8 cellular contexts compared by ENCODE assay signal in genomic region chr19:7069042-7069903, GRCh38. TPM values are rescaled to one million over a fixed set of nuclear protein-coding genes. Genes with fewer than 3 reads are reported as not detected.
DNase-seq lines count a peak whose midpoint lies in the region; ATAC-seq and TF ChIP-seq lines count a peak whose summit lies in the region.

ZNF557 (plus strand) TSS chr19:7069703; CDS start chr19:7075075, 5,372 bp downstream.

- H3K36me3 Mint-ChIP-seq in T-helper 1 cell treated with Interleukin-12 subunit alpha and Interleukin-12 subunit beta and Interleukin-4 antibody, amounts not matched to agents 30 μg/mL and 1 μg/mL, for 36 hours (ENCODE audit: low read depth) = peaks cover 23% of the 10 kb centered on the region

- H3K4me1 ChIP-seq in prostate gland (replicated peaks) = no peaks in the 10 kb centered on the region
- no peaks in the 10 kb centered on the region for H3K4me1 ChIP-seq in urinary bladder (ENCODE audit: insufficient read depth)

- ATAC-seq in GM18498 (IDR thresholded peaks at IDR 0.05; ENCODE audit: unreplicated experiment) (peak; percentile 96), HG02885 (IDR thresholded peaks at IDR 0.05; ENCODE audit: poor library complexity, unreplicated experiment) (peak; percentile 94), left ventricle myocardium superior (peak; percentile 100)

- no peaks in the 10 kb centered on the region for H3K9me3 ChIP-seq in prostate gland

- peak within 1 kb of the TSS; percentile 96 for H3K4me3 Mint-ChIP-seq in T-helper 1 cell treated with Interleukin-12 subunit alpha and Interleukin-12 subunit beta and Interleukin-4 antibody, amounts not matched to agents 30 μg/mL and 1 μg/mL, for 36 hours

- H3K4me1 Mint-ChIP-seq in T-helper 1 cell treated with Interleukin-12 subunit alpha and Interleukin-12 subunit beta and Interleukin-4 antibody, amounts not matched to agents 30 μg/mL and 1 μg/mL, for 36 hours (ENCODE audit: low read depth) = peaks cover 13% of the 10 kb centered on the region

- TF ChIP-seq CTCF in prostate gland (IDR thresholded peaks at IDR 0.05) = peak in 1 of 4 experiments; percentile 2

- H3K27me3 Mint-ChIP-seq in T-helper 1 cell treated with Interleukin-12 subunit alpha and Interleukin-12 subunit beta and Interleukin-4 antibody, amounts not matched to agents 30 μg/mL and 1 μg/mL, for 36 hours (ENCODE audit: low read depth) = no peaks in the 10 kb centered on the region

- peak within 1 kb of the TSS; percentile 94 for H3K27ac Mint-ChIP-seq in T-helper 1 cell treated with Interleukin-12 subunit alpha and Interleukin-12 subunit beta and Interleukin-4 antibody, amounts not matched to agents 30 μg/mL and 1 μg/mL, for 36 hours

- peaks cover 3 to 20% of the 10 kb centered on the region in 2 donors for H3K36me3 ChIP-seq in prostate gland
- peaks cover 12% of the 10 kb centered on the region for H3K36me3 ChIP-seq in urinary bladder (ENCODE audit: insufficient read depth)

- H3K27ac ChIP-seq in prostate gland (peak within 1 kb of the TSS; percentile 79 to 85), urinary bladder (ENCODE audit: low read depth) (peak within 1 kb of the TSS; percentile 15)

- under 1% methylated on average over 52 of the region's 56 CpGs for WGBS in prostate gland
- WGBS in urinary bladder = under 1% methylated on average over 56 of the region's 56 CpGs

- peak; percentile 33 for TF ChIP-seq POLR2A in prostate gland (IDR thresholded peaks at IDR 0.05)

- DNase-seq in NCI-H1694 treated with DMSO at 0.1 percent for 48 hours (lab: John Stamatoyannopoulos, UW) (peak; percentile 77), amygdala (lab: John Stamatoyannopoulos, UW) (peak; percentile 29 to 100 (median 97)), left ventricle myocardium superior (peak; percentile 99), prostate gland (ENCODE audit: low spot score) (peak; percentile 98)

- intact Hi-C loops in left ventricle myocardium superior (cut with micrococcal nuclease) (no loop called here), prostate gland (cut with DNase I) (no loop called here)

- H3K9me3 Mint-ChIP-seq in T-helper 1 cell treated with Interleukin-12 subunit alpha and Interleukin-12 subunit beta and Interleukin-4 antibody, amounts not matched to agents 30 μg/mL and 1 μg/mL, for 36 hours = peaks cover 7% of the 10 kb centered on the region

- no peaks in the 10 kb centered on the region for H3K27me3 ChIP-seq in prostate gland (replicated peaks; ENCODE audit: insufficient read depth)

- H3K4me3 ChIP-seq in prostate gland = peak within 1 kb of the TSS; percentile 78 to 94
- H3K4me3 ChIP-seq in urinary bladder (ENCODE audit: low read depth, low read length) = peak within 1 kb of the TSS; percentile 97

RNA-seq across cellular contexts. Expression of gene ZNF557, which starts in this region (rescaled TPM):
- 3.2 TPM for total RNA-seq in left ventricle myocardium superior
- 10 to 100 TPM; 12.2 to 14.7 TPM for total RNA-seq in prostate gland
- total RNA-seq in urinary bladder = 20.8 TPM
- polyA plus RNA-seq in urinary bladder = 2.4 TPM

Comparison
In these comparisons a context has a peak if more than half of its experiments do, and no peak if none do; other contexts are left out.
1. Peak in every context shown above with its lines: DNase-seq, ATAC-seq, H3K4me3 ChIP-seq and H3K27ac ChIP-seq.